Comparison of ENCODE assay signal across 13 cellular contexts in genomic region chr1:156462954-156463795, GRCh38. TPM values are rescaled to one million over a fixed set of nuclear protein-coding genes. Genes with fewer than 3 reads are reported as not detected.
DNase-seq lines count a peak whose midpoint lies in the region; ATAC-seq and TF ChIP-seq lines count a peak whose summit lies in the region.
"Had no signal": no experiment of that assay in that cellular context is flagged by ENCODE, and none has a peak within 500 bp of the region (broad histone marks: within the 10 kb centered on the region; RNA-seq: fewer than 3 reads in every experiment).

No MANE protein-coding gene starts in this region.

- H3K4me1 ChIP-seq in left ventricle myocardium inferior = peaks cover 52% of the 10 kb centered on the region
- peaks cover 15 to 35% (median 31%) of the 10 kb centered on the region in 4 donors for H3K4me1 ChIP-seq in upper lobe of left lung

- TF ChIP-seq POLR2A in upper lobe of left lung (IDR thresholded peaks at IDR 0.05) = no peak

- no peak for ATAC-seq in left cardiac atrium
- no peak for ATAC-seq in effector memory CD8-positive, alpha-beta T cell (replicated peaks)
- ATAC-seq in naive thymus-derived CD8-positive, alpha-beta T cell = no peak
- ATAC-seq in upper lobe of left lung (ENCODE audit: low FRiP score in 2 of 2) = no peak
- no peak for ATAC-seq in GM18517 (IDR thresholded peaks at IDR 0.05; ENCODE audit: unreplicated experiment)

- 86 to 87% methylated on average over 17 to 20 of the region's 20 CpGs for WGBS in upper lobe of left lung, 2 donors

- H3K9me3 ChIP-seq in left ventricle myocardium inferior (replicated peaks) (no peaks in the 10 kb centered on the region), upper lobe of left lung (no peaks in the 10 kb centered on the region)

- peaks cover 15 to 28% of the 10 kb centered on the region in 2 donors for H3K4me1 Mint-ChIP-seq in effector memory CD8-positive, alpha-beta T cell (ENCODE audit: low read depth in 2 of 2)
- peaks cover 14 to 32% (median 25%) of the 10 kb centered on the region in 4 donors for H3K4me1 Mint-ChIP-seq in naive thymus-derived CD8-positive, alpha-beta T cell

- no peak for TF ChIP-seq EP300 in upper lobe of left lung (IDR thresholded peaks at IDR 0.05)

- no peaks in the 10 kb centered on the region for H3K27me3 Mint-ChIP-seq in effector memory CD8-positive, alpha-beta T cell
- H3K27me3 Mint-ChIP-seq in naive thymus-derived CD8-positive, alpha-beta T cell = no peaks in the 10 kb centered on the region

- TF ChIP-seq CTCF in left ventricle myocardium inferior (IDR thresholded peaks at IDR 0.05; ENCODE audit: borderline replicate concordance) = no peak
- no peak for TF ChIP-seq CTCF in upper lobe of left lung (IDR thresholded peaks at IDR 0.05)

- H3K27me3 ChIP-seq in left ventricle myocardium inferior (ENCODE audit: low read depth) (no peaks in the 10 kb centered on the region), upper lobe of left lung (no peaks in the 10 kb centered on the region)

- POLR2A ChIA-PET in naive thymus-derived CD8-positive, alpha-beta T cell (lab: Charles Lee) = no interaction called here

- peaks cover 26% of the 10 kb centered on the region for H3K36me3 ChIP-seq in left ventricle myocardium inferior
- H3K36me3 ChIP-seq in upper lobe of left lung = peaks cover 8 to 37% (median 28%) of the 10 kb centered on the region in 4 donors

- no peaks in the 10 kb centered on the region for H3K9me3 Mint-ChIP-seq in effector memory CD8-positive, alpha-beta T cell
- no peaks in the 10 kb centered on the region for H3K9me3 Mint-ChIP-seq in naive thymus-derived CD8-positive, alpha-beta T cell

- intact Hi-C loops in left ventricle myocardium inferior (cut with micrococcal nuclease) (no loop called here), left cardiac atrium (cut with DNase I) (no loop called here)

- peak overlapping the region in 1 of 2 donors; percentile 19 for H3K4me3 Mint-ChIP-seq in effector memory CD8-positive, alpha-beta T cell
- H3K4me3 Mint-ChIP-seq in naive thymus-derived CD8-positive, alpha-beta T cell = no peak overlapping the region

- DNase-seq in left ventricle myocardium inferior (no peak), left cardiac atrium (no peak), upper lobe of left lung (no peak), SW480 (ENCODE audit: low spot score) (no peak), DMS53 (lab: John Stamatoyannopoulos, UW) (no peak)
- no peak for DNase-seq in effector memory CD8-positive, alpha-beta T cell
- DNase-seq in naive thymus-derived CD8-positive, alpha-beta T cell = no peak
- DNase-seq: GM23248; islet precursor cell; NCI-H2081; stimulated activated CD4-positive, alpha-beta T cell treated with anti-CD3 and anti-CD28 coated beads, Interleukin-15, amount 100 ng/mL, for 24 hours had no signal

- H3K4me3 ChIP-seq in left ventricle myocardium inferior (no peak overlapping the region), upper lobe of left lung (no peak overlapping the region)
- H3K4me3 ChIP-seq: GM23248, PC-9 had no signal

- H3K27ac ChIP-seq in left ventricle myocardium inferior (replicated peaks) (peak overlapping the region; percentile 75), upper lobe of left lung (peak overlapping the region in 3 of 4 donors; percentile 30 to 62 (median 61))
- H3K27ac ChIP-seq: GM23248, PC-9 had no signal

- peaks cover 74% of the 10 kb centered on the region for H3K36me3 Mint-ChIP-seq in effector memory CD8-positive, alpha-beta T cell (ENCODE audit: insufficient read depth)
- peaks cover 0 to 32% (median 4%) of the 10 kb centered on the region in 3 donors for H3K36me3 Mint-ChIP-seq in naive thymus-derived CD8-positive, alpha-beta T cell

- H3K27ac Mint-ChIP-seq in effector memory CD8-positive, alpha-beta T cell = peak overlapping the region; percentile 23 to 36
- H3K27ac Mint-ChIP-seq in naive thymus-derived CD8-positive, alpha-beta T cell = peak overlapping the region in 8 of 10 donors; percentile 37 to 88 (median 66)

RNA-seq across cellular contexts. Expression of gene MEF2D, which starts 37.4 kb away (rescaled TPM):
- total RNA-seq in left ventricle myocardium inferior (96.8 TPM), left cardiac atrium (10 to 100 TPM; 69.0 to 81.7 TPM), upper lobe of left lung (100 to 1,000 TPM in 2 of 6 donors, 10 to 100 TPM in 4; 42.7 to 146 (median 58.7) TPM)
- 10 to 100 TPM; 69.4 to 73.2 TPM for total RNA-seq in naive thymus-derived CD8-positive, alpha-beta T cell
- 10 to 100 TPM in 1 of 3 donors, 1 to 10 TPM in 2; 6.4 to 12.6 (median 6.7) TPM for polyA plus RNA-seq in naive thymus-derived CD8-positive, alpha-beta T cell
